In genomic region chr17:58657962-58658803, GRCh38 we compare ENCODE assay signal across 9 cellular contexts. TPM values are rescaled to one million over a fixed set of nuclear protein-coding genes. Genes with fewer than 3 reads are reported as not detected.
A peak's percentile ranks its signal among the peaks of the same experiment; 100 is the strongest.
DNase-seq lines count a peak whose midpoint lies in the region; ATAC-seq and TF ChIP-seq lines count a peak whose summit lies in the region.
"Not testable (repeated sequence)": the region's sequence is repeated elsewhere in the genome, so short reads cannot be mapped to it uniquely, and the experiment has no call there.
"Had no signal": no experiment of that assay in that cellular context is flagged by ENCODE, and none has a peak within 500 bp of the region (broad histone marks: within the 10 kb centered on the region; RNA-seq: fewer than 3 reads in every experiment).

No MANE protein-coding gene starts in this region.

- not testable (repeated sequence) for H3F3A ChIP-seq in PC-3 (ENCODE audit: low read length, unreplicated experiment)

- H3K4me3 Mint-ChIP-seq in CD14-positive monocyte, result peak overlapping the region; percentile 5 to 86
- not testable (repeated sequence) for H3K4me3 Mint-ChIP-seq in activated CD8-positive, alpha-beta memory T cell treated with anti-CD3 and anti-CD28 coated beads, Interleukin-2, amount 10 ng/mL, durations not matched to agents 7 days and 5 days
- H3K4me3 Mint-ChIP-seq in natural killer cell, result peak overlapping the region; percentile 89
- peak overlapping the region; percentile 70 to 83 for H3K4me3 Mint-ChIP-seq in stimulated activated naive B cell treated with anti-CD40 and anti-IgM and Interleukin-4, amounts not matched to agents 10 μg/mL and 1 μg/mL and 100 μg/mL, for 72 hours

- ATAC-seq in HG02852 (IDR thresholded peaks at IDR 0.05; ENCODE audit: unreplicated experiment) (peak; percentile 12), PC-3 (peak; percentile 11; the same call in 1 of the 2 replicates), natural killer cell (peak in 1 of 3 donors; percentile 5)
- peak; percentile 21 for ATAC-seq in activated CD8-positive, alpha-beta memory T cell treated with anti-CD3 and anti-CD28 coated beads, Interleukin-2, amount 10 ng/mL, durations not matched to agents 7 days and 5 days
- ATAC-seq in stimulated activated naive B cell treated with anti-CD40 and anti-IgM and Interleukin-4, amounts not matched to agents 10 μg/mL and 1 μg/mL and 100 μg/mL, for 72 hours (replicated peaks), result peak in 1 of 2 donors; percentile 8

- H3K4me2 ChIP-seq in PC-3 (ENCODE audit: low read length) (peak overlapping the region; percentile 75), hepatocyte (peak overlapping the region; percentile 69)

- H3K9ac ChIP-seq in PC-3 (ENCODE audit: low read length), result not testable (repeated sequence)

- H3K27ac ChIP-seq in PC-3 (ENCODE audit: low read length), result not testable (repeated sequence)
- peak overlapping the region; percentile 50 for H3K27ac ChIP-seq in hepatocyte

- POLR2A ChIA-PET in PC-3 (lab: Charles Lee; ENCODE audit: unreplicated experiment), result interaction anchor here (0.7 to 1.2 kb wide), 4 partner anchors 26 to 86 kb away, joined by 3 to 12 read pairs (median 6); no protein-coding TSS in a partner anchor

- H4K20me1 ChIP-seq in PC-3 (ENCODE audit: low read length); hepatocyte (ENCODE audit: insufficient read depth, poor library complexity, severe bottlenecking): not testable (repeated sequence)

- not testable (repeated sequence) for H3K9me3 Mint-ChIP-seq in CD14-positive monocyte; activated CD8-positive, alpha-beta memory T cell treated with anti-CD3 and anti-CD28 coated beads, Interleukin-2, amount 10 ng/mL, durations not matched to agents 7 days and 5 days (ENCODE audit: low read depth); natural killer cell; stimulated activated naive B cell treated with anti-CD40 and anti-IgM and Interleukin-4, amounts not matched to agents 10 μg/mL and 1 μg/mL and 100 μg/mL, for 72 hours

- H3K4me3 ChIP-seq in PC-3 (ENCODE audit: low read length); hepatocyte: not testable (repeated sequence)

- CTCF ChIA-PET in PC-3 (lab: Charles Lee), result interaction anchor here (0.7 kb wide), 1 partner anchor 98 kb away, joined by 3 read pairs; no protein-coding TSS in a partner anchor
- CTCF ChIA-PET in activated CD8-positive, alpha-beta memory T cell treated with anti-CD3 and anti-CD28 coated beads, Interleukin-2, amount 10 ng/mL, durations not matched to agents 7 days and 5 days (lab: Charles Lee), result interaction anchor here (1.4 kb wide), 1 partner anchor 80 kb away, joined by 5 read pairs; no protein-coding TSS in a partner anchor

- not testable (repeated sequence) for H3K36me3 Mint-ChIP-seq in CD14-positive monocyte; activated CD8-positive, alpha-beta memory T cell treated with anti-CD3 and anti-CD28 coated beads, Interleukin-2, amount 10 ng/mL, durations not matched to agents 7 days and 5 days; natural killer cell; stimulated activated naive B cell treated with anti-CD40 and anti-IgM and Interleukin-4, amounts not matched to agents 10 μg/mL and 1 μg/mL and 100 μg/mL, for 72 hours

- not testable (repeated sequence) for H3K79me2 ChIP-seq in PC-3 (ENCODE audit: low read length); hepatocyte

- not testable (repeated sequence) for H3K9me2 ChIP-seq in PC-3 (replicated peaks; ENCODE audit: low read length); hepatocyte (replicated peaks; ENCODE audit: insufficient read depth)

- H2AFZ ChIP-seq in PC-3 (ENCODE audit: low read length); hepatocyte: not testable (repeated sequence)

- not testable (repeated sequence) for H3K36me3 ChIP-seq in PC-3 (ENCODE audit: low read depth, low read length); hepatocyte (replicated peaks; ENCODE audit: insufficient read depth, low read depth)

- H3K4me1 Mint-ChIP-seq in CD14-positive monocyte (peaks cover 19% of the 10 kb centered on the region), natural killer cell (peaks cover 18% of the 10 kb centered on the region in 2 donors)
- H3K4me1 Mint-ChIP-seq in activated CD8-positive, alpha-beta memory T cell treated with anti-CD3 and anti-CD28 coated beads, Interleukin-2, amount 10 ng/mL, durations not matched to agents 7 days and 5 days, result peaks cover 21% of the 10 kb centered on the region
- peaks cover 10 to 21% of the 10 kb centered on the region in 2 donors for H3K4me1 Mint-ChIP-seq in stimulated activated naive B cell treated with anti-CD40 and anti-IgM and Interleukin-4, amounts not matched to agents 10 μg/mL and 1 μg/mL and 100 μg/mL, for 72 hours

- 55% methylated on average over 10 of the region's 10 CpGs for WGBS in hepatocyte (ENCODE audit: low lambda C conversion rate, missing lambda C conversion rate)

- H3K27me3 Mint-ChIP-seq in CD14-positive monocyte (ENCODE audit: low read depth in 3 of 3), result peaks cover 4 to 11% (median 6%) of the 10 kb centered on the region in 3 donors
- H3K27me3 Mint-ChIP-seq in activated CD8-positive, alpha-beta memory T cell treated with anti-CD3 and anti-CD28 coated beads, Interleukin-2, amount 10 ng/mL, durations not matched to agents 7 days and 5 days; natural killer cell (ENCODE audit: low read depth in 2 of 2): not testable (repeated sequence)
- peaks cover 9 to 12% of the 10 kb centered on the region in 2 donors for H3K27me3 Mint-ChIP-seq in stimulated activated naive B cell treated with anti-CD40 and anti-IgM and Interleukin-4, amounts not matched to agents 10 μg/mL and 1 μg/mL and 100 μg/mL, for 72 hours

- peak overlapping the region; percentile 35 to 100 (median 98) for H3K27ac Mint-ChIP-seq in CD14-positive monocyte
- H3K27ac Mint-ChIP-seq in activated CD8-positive, alpha-beta memory T cell treated with anti-CD3 and anti-CD28 coated beads, Interleukin-2, amount 10 ng/mL, durations not matched to agents 7 days and 5 days, result peak overlapping the region; percentile 97
- H3K27ac Mint-ChIP-seq in natural killer cell, result peak overlapping the region; percentile 97 to 98
- peak overlapping the region; percentile 99 for H3K27ac Mint-ChIP-seq in stimulated activated naive B cell treated with anti-CD40 and anti-IgM and Interleukin-4, amounts not matched to agents 10 μg/mL and 1 μg/mL and 100 μg/mL, for 72 hours

- H3K27me3 ChIP-seq in PC-3 (ENCODE audit: low read length); hepatocyte: not testable (repeated sequence)

- intact Hi-C loops in CD14-positive monocyte (cut with micrococcal nuclease), result loop anchor here in 1 of 2 donors (2.0 kb wide), 2 partner anchors 25 to 139 kb away; no protein-coding TSS in a partner anchor
- intact Hi-C loops in PC-3 (cut with micrococcal nuclease); natural killer cell (cut with micrococcal nuclease): not testable (repeated sequence)

- not testable (repeated sequence) for BruUV-seq in PC-3 (replicated peaks; lab: Mats Ljungman, UMichigan)

- not testable (repeated sequence) for DNase-seq in CD14-positive monocyte (ENCODE audit: low spot score); hepatocyte (ENCODE audit: low spot score)
- DNase-seq in PC-3 (peak; percentile 49), cerebellar cortex (ENCODE audit: low spot score) (peak; percentile 26), natural killer cell (peak; percentile 16)
- DNase-seq in activated CD8-positive, alpha-beta memory T cell treated with anti-CD3 and anti-CD28 coated beads, Interleukin-2, amount 10 ng/mL, durations not matched to agents 7 days and 5 days, result peak; percentile 54
- DNase-seq in stimulated activated naive B cell treated with anti-CD40 and anti-IgM and Interleukin-4, amounts not matched to agents 10 μg/mL and 1 μg/mL and 100 μg/mL, for 72 hours, result peak; percentile 65

- not testable (repeated sequence) for H3K9me3 ChIP-seq in PC-3 (ENCODE audit: low read length); hepatocyte (ENCODE audit: low read depth)

- TF ChIP-seq CTCF in CD14-positive monocyte (IDR thresholded peaks at IDR 0.05); PC-3 (conservative IDR thresholded peaks at IDR 0.05; ENCODE audit: low read depth, low read length); hepatocyte (IDR thresholded peaks at IDR 0.05; ENCODE audit: poor library complexity); natural killer cell (IDR thresholded peaks at IDR 0.05): not testable (repeated sequence)

- not testable (repeated sequence) for H3K4me1 ChIP-seq in PC-3 (ENCODE audit: insufficient read depth, low read length); hepatocyte (ENCODE audit: insufficient read depth)

RNA-seq across cellular contexts. Expression of gene TEX14, which starts 33.7 kb away (rescaled TPM):
- polyA plus RNA-seq in CD14-positive monocyte (not detected), hepatocyte (0.05 TPM in 1 of 2 replicates, not detected in the other)
- total RNA-seq in PC-3 (2014; rRNA removed) (0.12 and 0.29 TPM in 2 replicates), hepatocyte (0.04 and 0.07 TPM in 2 replicates), natural killer cell (1 to 10 TPM in 1 of 3 donors, under 1 TPM in 2; 0.29 to 1.1 (median 0.89) TPM)
- total RNA-seq in activated CD8-positive, alpha-beta memory T cell treated with anti-CD3 and anti-CD28 coated beads, Interleukin-2, amount 10 ng/mL, durations not matched to agents 7 days and 5 days, result under 1 TPM; 0.28 to 0.35 TPM
- total RNA-seq: RPMI7951 had no signal

RNA-seq across cellular contexts. Expression of gene RAD51C, which starts 34.2 kb away (rescaled TPM):
- 10 to 100 TPM; 13.1 to 14.5 TPM for polyA plus RNA-seq in CD14-positive monocyte
- 58.9 and 71.1 TPM in 2 replicates for total RNA-seq in PC-3 (2014; rRNA removed)
- 10 to 100 TPM; 61.3 to 65.0 TPM for total RNA-seq in activated CD8-positive, alpha-beta memory T cell treated with anti-CD3 and anti-CD28 coated beads, Interleukin-2, amount 10 ng/mL, durations not matched to agents 7 days and 5 days
- 16.3 and 19.2 TPM in 2 replicates for total RNA-seq in hepatocyte
- polyA plus RNA-seq in hepatocyte, result 41.6 and 46.9 TPM in 2 replicates
- total RNA-seq in natural killer cell, result 10 to 100 TPM; 13.4 to 18.9 (median 17.1) TPM
